ENCODE assay signal across 18 cellular contexts in the genomic region with DNA sequence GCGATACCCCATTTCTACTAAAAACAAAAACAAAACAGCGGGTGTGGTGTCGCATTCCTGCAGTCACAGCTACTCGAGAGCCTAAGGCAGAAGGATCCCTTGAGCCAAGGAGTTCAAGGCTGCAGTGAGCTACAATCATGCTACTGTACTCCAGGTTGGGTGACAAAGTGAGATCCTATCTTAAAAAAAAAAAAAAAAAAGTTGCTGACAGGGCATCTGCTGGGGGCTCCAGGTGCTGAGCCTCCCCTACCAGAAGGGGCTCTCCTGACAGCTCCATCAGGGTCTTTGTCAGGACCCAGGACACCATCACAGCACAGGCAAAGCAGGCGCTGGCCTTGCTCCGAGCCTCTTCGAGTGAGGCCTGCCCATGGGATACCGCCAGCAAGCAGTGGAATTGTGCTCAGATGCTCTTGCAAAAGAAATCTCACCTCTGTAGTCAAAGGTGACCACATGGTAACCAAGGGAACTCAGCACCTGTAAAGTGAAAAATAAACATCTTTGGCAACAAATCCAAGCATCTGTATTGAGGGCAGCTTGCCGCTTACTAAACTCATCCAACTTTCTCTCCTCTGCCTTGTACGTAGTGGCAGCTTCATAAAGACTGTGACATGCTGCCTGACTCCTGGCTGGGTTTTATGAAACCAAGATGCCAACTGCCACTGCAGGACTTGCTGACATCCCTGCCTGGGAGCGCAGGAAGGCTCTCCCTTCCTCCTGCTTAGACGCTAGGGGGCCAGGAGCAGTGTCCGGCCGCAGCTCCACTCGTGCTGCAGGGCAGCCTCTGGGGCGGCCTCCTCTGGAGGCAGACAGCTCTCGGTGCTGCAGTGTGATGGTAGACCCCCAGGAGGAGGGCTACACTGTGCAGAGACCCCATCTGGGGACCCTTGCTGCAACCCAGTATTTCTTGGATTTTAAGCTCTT.
DNase-seq lines count a peak whose midpoint lies in the region; ATAC-seq, FAIRE-seq and TF ChIP-seq lines count a peak whose summit lies in the region.
"Had no signal": no experiment of that assay in that cellular context is flagged by ENCODE, and none has a peak within 500 bp of the region (broad histone marks: within the 10 kb centered on the region; RNA-seq: fewer than 3 reads in every experiment).

No MANE protein-coding gene starts in this region.

- ATAC-seq in activated naive CD8-positive, alpha-beta T cell treated with anti-CD3 and anti-CD28 coated beads, Interleukin-2, amount 10 ng/mL, durations not matched to agents 7 days and 5 days (ENCODE audit: low read depth): no peak
- ATAC-seq in activated naive CD8-positive, alpha-beta T cell treated with anti-CD3 and anti-CD28 coated beads, Interleukin-2, amount 50 U/mL, for 24 hours: no peak
- ATAC-seq in mucosa of descending colon (no peak), HG02623 (IDR thresholded peaks at IDR 0.05; ENCODE audit: unreplicated experiment) (no peak), HG03135 (IDR thresholded peaks at IDR 0.05; ENCODE audit: unreplicated experiment) (no peak)
- ATAC-seq in activated CD4-positive, CD25-positive, alpha-beta regulatory T cell treated with anti-CD3 and anti-CD28 coated beads, Interleukin-2, amount 50 U/mL, for 24 hours: no peak
- ATAC-seq: activated CD8-positive, alpha-beta T cell treated with anti-CD3 and anti-CD28 coated beads for 36 hours had no signal

- H3K27ac Mint-ChIP-seq in activated naive CD8-positive, alpha-beta T cell treated with anti-CD3 and anti-CD28 coated beads, Interleukin-2, amount 10 ng/mL, durations not matched to agents 7 days and 5 days: no peak overlapping the region
- H3K27ac Mint-ChIP-seq in activated naive CD8-positive, alpha-beta T cell treated with anti-CD3 and anti-CD28 coated beads, Interleukin-2, amount 50 U/mL, for 24 hours: no peak overlapping the region
- H3K27ac Mint-ChIP-seq in astrocyte (ENCODE audit: unreplicated experiment): peak overlapping the region; percentile 87
- H3K27ac Mint-ChIP-seq in activated T-helper 1 cell treated with anti-CD3 and anti-CD28 coated beads, Interleukin-12 subunit alpha, Interleukin-12 subunit beta, Interleukin-2, Interleukin-4 antibody, amounts not matched to agents 30 ng/mL and 10 ng/mL and 1 ng/mL, durations not matched to agents 14 hours and 24 hours and 36 hours: no peak overlapping the region
- H3K27ac Mint-ChIP-seq: activated naive CD8-positive, alpha-beta T cell; memory B cell had no signal

- H3K9me3 ChIP-seq in astrocyte (ENCODE audit: insufficient read depth, low read depth, low read length) (no peaks in the 10 kb centered on the region), mucosa of descending colon (no peaks in the 10 kb centered on the region)
- H3K9me3 ChIP-seq: ovary, upper lobe of left lung had no signal

- H3K36me3 ChIP-seq in astrocyte (ENCODE audit: insufficient read depth, low read length) (peaks cover 3% of the 10 kb centered on the region), mucosa of descending colon (ENCODE audit: low read depth) (no peaks in the 10 kb centered on the region)
- H3K36me3 ChIP-seq: ovary had no signal

- H3K27me3 ChIP-seq in astrocyte (ENCODE audit: insufficient read depth, low read length): no peaks in the 10 kb centered on the region
- H3K27me3 ChIP-seq: ovary, upper lobe of left lung had no signal

- peaks cover 17% of the 10 kb centered on the region for H3K4me1 Mint-ChIP-seq in activated naive CD8-positive, alpha-beta T cell treated with anti-CD3 and anti-CD28 coated beads, Interleukin-2, amount 10 ng/mL, durations not matched to agents 7 days and 5 days
- peaks cover 35% of the 10 kb centered on the region for H3K4me1 Mint-ChIP-seq in activated naive CD8-positive, alpha-beta T cell treated with anti-CD3 and anti-CD28 coated beads, Interleukin-2, amount 50 U/mL, for 24 hours
- peaks cover 31% of the 10 kb centered on the region for H3K4me1 Mint-ChIP-seq in astrocyte (ENCODE audit: low read depth, unreplicated experiment)
- peaks cover 41% of the 10 kb centered on the region for H3K4me1 Mint-ChIP-seq in activated T-helper 1 cell treated with anti-CD3 and anti-CD28 coated beads, Interleukin-12 subunit alpha, Interleukin-12 subunit beta, Interleukin-2, Interleukin-4 antibody, amounts not matched to agents 30 ng/mL and 10 ng/mL and 1 ng/mL, durations not matched to agents 14 hours and 24 hours and 36 hours (ENCODE audit: low read depth)

- peak; percentile 17 for DNase-seq in activated naive CD8-positive, alpha-beta T cell treated with anti-CD3 and anti-CD28 coated beads, Interleukin-2, amount 10 ng/mL, durations not matched to agents 7 days and 5 days
- no peak for DNase-seq in activated naive CD8-positive, alpha-beta T cell treated with anti-CD3 and anti-CD28 coated beads, Interleukin-2, amount 50 U/mL, for 24 hours
- DNase-seq in astrocyte (ENCODE audit: low read depth): no peak
- peak in 2 of 3 donors; percentile 19 to 37 for DNase-seq in mucosa of descending colon
- DNase-seq in activated T-helper 1 cell treated with anti-CD3 and anti-CD28 coated beads, Interleukin-12 subunit alpha, Interleukin-12 subunit beta, Interleukin-2, Interleukin-4 antibody, amounts not matched to agents 30 ng/mL and 10 ng/mL and 1 ng/mL, durations not matched to agents 14 hours and 24 hours and 36 hours (ENCODE audit: low spot score): no peak
- DNase-seq: activated CD8-positive, alpha-beta T cell treated with anti-CD3 and anti-CD28 coated beads for 36 hours; cortex of kidney; DMS53; NCI-H1092; NCI-H446 treated with DMSO at 0.1 percent for 48 hours had no signal

- H2AFZ ChIP-seq in astrocyte (ENCODE audit: low read depth, low read length): no peak overlapping the region

- POLR2A ChIA-PET in activated naive CD8-positive, alpha-beta T cell treated with anti-CD3 and anti-CD28 coated beads, Interleukin-2, amount 10 ng/mL, durations not matched to agents 7 days and 5 days (lab: Charles Lee): no interaction called here

- H4K20me1 ChIP-seq in astrocyte (ENCODE audit: insufficient read depth, low read length): peaks cover 5% of the 10 kb centered on the region

- H3K4me3 ChIP-seq in astrocyte (ENCODE audit: insufficient read depth, low read depth, low read length): no peak overlapping the region
- no peak overlapping the region for H3K4me3 ChIP-seq in mucosa of descending colon
- H3K4me3 ChIP-seq: ovary, upper lobe of left lung had no signal

- H3K9ac ChIP-seq in astrocyte (ENCODE audit: low read length): no peak overlapping the region

- FAIRE-seq in astrocyte (lab: Jason Lieb, UNC): no peak

- intact Hi-C loops in mucosa of descending colon (cut with DNase I, micrococcal nuclease): no loop called here
- intact Hi-C loops in activated T-helper 1 cell treated with anti-CD3 and anti-CD28 coated beads, Interleukin-12 subunit alpha, Interleukin-12 subunit beta, Interleukin-2, Interleukin-4 antibody, amounts not matched to agents 30 ng/mL and 10 ng/mL and 1 ng/mL, durations not matched to agents 14 hours and 24 hours and 36 hours (cut with micrococcal nuclease): loop anchor here (5.0 kb wide), 2 partner anchors 117 to 257 kb away; partner anchors contain the start of genes ACSS1 and ENTPD6

- H3K27me3 Mint-ChIP-seq in activated naive CD8-positive, alpha-beta T cell treated with anti-CD3 and anti-CD28 coated beads, Interleukin-2, amount 10 ng/mL, durations not matched to agents 7 days and 5 days: no peaks in the 10 kb centered on the region
- no peaks in the 10 kb centered on the region for H3K27me3 Mint-ChIP-seq in activated naive CD8-positive, alpha-beta T cell treated with anti-CD3 and anti-CD28 coated beads, Interleukin-2, amount 50 U/mL, for 24 hours
- no peaks in the 10 kb centered on the region for H3K27me3 Mint-ChIP-seq in astrocyte (ENCODE audit: low read depth, unreplicated experiment)
- no peaks in the 10 kb centered on the region for H3K27me3 Mint-ChIP-seq in activated T-helper 1 cell treated with anti-CD3 and anti-CD28 coated beads, Interleukin-12 subunit alpha, Interleukin-12 subunit beta, Interleukin-2, Interleukin-4 antibody, amounts not matched to agents 30 ng/mL and 10 ng/mL and 1 ng/mL, durations not matched to agents 14 hours and 24 hours and 36 hours (ENCODE audit: insufficient read depth)
- H3K27me3 Mint-ChIP-seq: activated CD8-positive, alpha-beta T cell treated with anti-CD3 and anti-CD28 coated beads for 36 hours; activated naive CD8-positive, alpha-beta T cell; memory B cell had no signal

- H3K79me2 ChIP-seq in astrocyte (ENCODE audit: insufficient read depth, low read length): peaks cover 2% of the 10 kb centered on the region

- H3K4me1 ChIP-seq in astrocyte (ENCODE audit: insufficient read depth, low read length) (peaks cover 29% of the 10 kb centered on the region), mucosa of descending colon (ENCODE audit: low read depth) (peaks cover 19% of the 10 kb centered on the region)

- peak overlapping the region; percentile 53 for H3K4me2 ChIP-seq in astrocyte (ENCODE audit: low read length)

- peaks cover 4% of the 10 kb centered on the region for H3K36me3 Mint-ChIP-seq in activated naive CD8-positive, alpha-beta T cell treated with anti-CD3 and anti-CD28 coated beads, Interleukin-2, amount 10 ng/mL, durations not matched to agents 7 days and 5 days
- H3K36me3 Mint-ChIP-seq in activated naive CD8-positive, alpha-beta T cell treated with anti-CD3 and anti-CD28 coated beads, Interleukin-2, amount 50 U/mL, for 24 hours (ENCODE audit: low read depth): peaks cover 3% of the 10 kb centered on the region
- H3K36me3 Mint-ChIP-seq in astrocyte (ENCODE audit: low read depth, unreplicated experiment): peaks cover 4% of the 10 kb centered on the region
- no peaks in the 10 kb centered on the region for H3K36me3 Mint-ChIP-seq in activated T-helper 1 cell treated with anti-CD3 and anti-CD28 coated beads, Interleukin-12 subunit alpha, Interleukin-12 subunit beta, Interleukin-2, Interleukin-4 antibody, amounts not matched to agents 30 ng/mL and 10 ng/mL and 1 ng/mL, durations not matched to agents 14 hours and 24 hours and 36 hours (ENCODE audit: low read depth)

- TF ChIP-seq CTCF in astrocyte (IDR thresholded peaks at IDR 0.05; ENCODE audit: insufficient read depth, low read depth, low read length) (peak; percentile 2), mucosa of descending colon (IDR thresholded peaks at IDR 0.05) (no peak)

- H3K9me3 Mint-ChIP-seq in activated naive CD8-positive, alpha-beta T cell treated with anti-CD3 and anti-CD28 coated beads, Interleukin-2, amount 10 ng/mL, durations not matched to agents 7 days and 5 days: no peaks in the 10 kb centered on the region
- H3K9me3 Mint-ChIP-seq in activated naive CD8-positive, alpha-beta T cell treated with anti-CD3 and anti-CD28 coated beads, Interleukin-2, amount 50 U/mL, for 24 hours: no peaks in the 10 kb centered on the region
- H3K9me3 Mint-ChIP-seq in astrocyte (ENCODE audit: unreplicated experiment): no peaks in the 10 kb centered on the region
- no peaks in the 10 kb centered on the region for H3K9me3 Mint-ChIP-seq in activated T-helper 1 cell treated with anti-CD3 and anti-CD28 coated beads, Interleukin-12 subunit alpha, Interleukin-12 subunit beta, Interleukin-2, Interleukin-4 antibody, amounts not matched to agents 30 ng/mL and 10 ng/mL and 1 ng/mL, durations not matched to agents 14 hours and 24 hours and 36 hours
- H3K9me3 Mint-ChIP-seq: activated CD8-positive, alpha-beta T cell treated with anti-CD3 and anti-CD28 coated beads for 36 hours; memory B cell; T-helper 2 cell treated with Interferon-gamma antibody and Interleukin-4, amounts not matched to agents 5 μg/mL and 100 μg/mL, for 36 hours had no signal

- no peak overlapping the region for H3K27ac ChIP-seq in astrocyte (ENCODE audit: low read depth, low read length)
- H3K27ac ChIP-seq: ovary, upper lobe of left lung had no signal

- no peak overlapping the region for H3K4me3 Mint-ChIP-seq in activated naive CD8-positive, alpha-beta T cell treated with anti-CD3 and anti-CD28 coated beads, Interleukin-2, amount 10 ng/mL, durations not matched to agents 7 days and 5 days
- H3K4me3 Mint-ChIP-seq in activated naive CD8-positive, alpha-beta T cell treated with anti-CD3 and anti-CD28 coated beads, Interleukin-2, amount 50 U/mL, for 24 hours: no peak overlapping the region
- H3K4me3 Mint-ChIP-seq in astrocyte (ENCODE audit: unreplicated experiment): no peak overlapping the region
- H3K4me3 Mint-ChIP-seq in activated T-helper 1 cell treated with anti-CD3 and anti-CD28 coated beads, Interleukin-12 subunit alpha, Interleukin-12 subunit beta, Interleukin-2, Interleukin-4 antibody, amounts not matched to agents 30 ng/mL and 10 ng/mL and 1 ng/mL, durations not matched to agents 14 hours and 24 hours and 36 hours: no peak overlapping the region
- H3K4me3 Mint-ChIP-seq: activated CD8-positive, alpha-beta T cell treated with anti-CD3 and anti-CD28 coated beads for 36 hours; activated naive CD8-positive, alpha-beta T cell; memory B cell; T-helper 2 cell treated with Interferon-gamma antibody and Interleukin-4, amounts not matched to agents 5 μg/mL and 100 μg/mL, for 36 hours had no signal

Comparison
In these comparisons a context has a peak if more than half of its experiments do, and no peak if none do; other contexts are left out.
1. DNase-seq: peak in activated naive CD8-positive, alpha-beta T cell treated with anti-CD3 and anti-CD28 coated beads, Interleukin-2, amount 10 ng/mL, durations not matched to agents 7 days and 5 days (single experiment) and mucosa of descending colon (2 of 3); none in activated naive CD8-positive, alpha-beta T cell treated with anti-CD3 and anti-CD28 coated beads, Interleukin-2, amount 50 U/mL, for 24 hours (single experiment), astrocyte (single experiment) and activated T-helper 1 cell treated with anti-CD3 and anti-CD28 coated beads, Interleukin-12 subunit alpha, Interleukin-12 subunit beta, Interleukin-2, Interleukin-4 antibody, amounts not matched to agents 30 ng/mL and 10 ng/mL and 1 ng/mL, durations not matched to agents 14 hours and 24 hours and 36 hours (single experiment).